8 cellular contexts compared by ENCODE assay signal in genomic region chr5:39074009-39074886, GRCh38. TPM values are rescaled to one million over a fixed set of nuclear protein-coding genes. Genes with fewer than 3 reads are reported as not detected.
DNase-seq lines count a peak whose midpoint lies in the region; ATAC-seq and TF ChIP-seq lines count a peak whose summit lies in the region.

A gene with protein sequence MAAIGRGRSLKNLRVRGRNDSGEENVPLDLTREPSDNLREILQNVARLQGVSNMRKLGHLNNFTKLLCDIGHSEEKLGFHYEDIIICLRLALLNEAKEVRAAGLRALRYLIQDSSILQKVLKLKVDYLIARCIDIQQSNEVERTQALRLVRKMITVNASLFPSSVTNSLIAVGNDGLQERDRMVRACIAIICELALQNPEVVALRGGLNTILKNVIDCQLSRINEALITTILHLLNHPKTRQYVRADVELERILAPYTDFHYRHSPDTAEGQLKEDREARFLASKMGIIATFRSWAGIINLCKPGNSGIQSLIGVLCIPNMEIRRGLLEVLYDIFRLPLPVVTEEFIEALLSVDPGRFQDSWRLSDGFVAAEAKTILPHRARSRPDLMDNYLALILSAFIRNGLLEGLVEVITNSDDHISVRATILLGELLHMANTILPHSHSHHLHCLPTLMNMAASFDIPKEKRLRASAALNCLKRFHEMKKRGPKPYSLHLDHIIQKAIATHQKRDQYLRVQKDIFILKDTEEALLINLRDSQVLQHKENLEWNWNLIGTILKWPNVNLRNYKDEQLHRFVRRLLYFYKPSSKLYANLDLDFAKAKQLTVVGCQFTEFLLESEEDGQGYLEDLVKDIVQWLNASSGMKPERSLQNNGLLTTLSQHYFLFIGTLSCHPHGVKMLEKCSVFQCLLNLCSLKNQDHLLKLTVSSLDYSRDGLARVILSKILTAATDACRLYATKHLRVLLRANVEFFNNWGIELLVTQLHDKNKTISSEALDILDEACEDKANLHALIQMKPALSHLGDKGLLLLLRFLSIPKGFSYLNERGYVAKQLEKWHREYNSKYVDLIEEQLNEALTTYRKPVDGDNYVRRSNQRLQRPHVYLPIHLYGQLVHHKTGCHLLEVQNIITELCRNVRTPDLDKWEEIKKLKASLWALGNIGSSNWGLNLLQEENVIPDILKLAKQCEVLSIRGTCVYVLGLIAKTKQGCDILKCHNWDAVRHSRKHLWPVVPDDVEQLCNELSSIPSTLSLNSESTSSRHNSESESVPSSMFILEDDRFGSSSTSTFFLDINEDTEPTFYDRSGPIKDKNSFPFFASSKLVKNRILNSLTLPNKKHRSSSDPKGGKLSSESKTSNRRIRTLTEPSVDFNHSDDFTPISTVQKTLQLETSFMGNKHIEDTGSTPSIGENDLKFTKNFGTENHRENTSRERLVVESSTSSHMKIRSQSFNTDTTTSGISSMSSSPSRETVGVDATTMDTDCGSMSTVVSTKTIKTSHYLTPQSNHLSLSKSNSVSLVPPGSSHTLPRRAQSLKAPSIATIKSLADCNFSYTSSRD (N-terminal part only) (minus strand): TSS chr5:39074399. CDS start chr5:39074377, 22 bp downstream.

- no peaks in the 10 kb centered on the region for H3K27me3 ChIP-seq in BLaER1

- peaks cover 42% of the 10 kb centered on the region for H4K20me1 ChIP-seq in BLaER1

- peak within 1 kb of the TSS; percentile 97 for H3K27ac Mint-ChIP-seq in activated CD4-positive, alpha-beta T cell treated with anti-CD3 and anti-CD28 coated beads, Interleukin-2, amount 10 ng/mL, durations not matched to agents 7 days and 5 days

- H3K9ac ChIP-seq in BLaER1, result peak within 1 kb of the TSS; percentile 98

- TF ChIP-seq CTCF in coronary artery (IDR thresholded peaks at IDR 0.05), result no peak

- peaks cover 8% of the 10 kb centered on the region; the same call in 1 of the 2 replicates for H3K36me3 ChIP-seq in BLaER1

- peaks cover 5% of the 10 kb centered on the region; the same call in 1 of the 2 replicates for H3K9me3 ChIP-seq in BLaER1

- H3K9me3 Mint-ChIP-seq in activated CD4-positive, alpha-beta T cell treated with anti-CD3 and anti-CD28 coated beads, Interleukin-2, amount 10 ng/mL, durations not matched to agents 7 days and 5 days, result no peaks in the 10 kb centered on the region

- ATAC-seq in GM19328 (IDR thresholded peaks at IDR 0.05; ENCODE audit: unreplicated experiment) (peak; percentile 71), HG03469 (IDR thresholded peaks at IDR 0.05; ENCODE audit: unreplicated experiment) (peak; percentile 63), left lobe of liver (peak; percentile 88)

- peaks cover 52% of the 10 kb centered on the region for H3K4me1 Mint-ChIP-seq in activated CD4-positive, alpha-beta T cell treated with anti-CD3 and anti-CD28 coated beads, Interleukin-2, amount 10 ng/mL, durations not matched to agents 7 days and 5 days

- POLR2A ChIA-PET in activated CD4-positive, alpha-beta T cell treated with anti-CD3 and anti-CD28 coated beads, Interleukin-2, amount 10 ng/mL, durations not matched to agents 7 days and 5 days (lab: Charles Lee), result no interaction called here

- H3K27me3 Mint-ChIP-seq in activated CD4-positive, alpha-beta T cell treated with anti-CD3 and anti-CD28 coated beads, Interleukin-2, amount 10 ng/mL, durations not matched to agents 7 days and 5 days, result peaks cover 4% of the 10 kb centered on the region

- DNase-seq in NCI-H526 (lab: John Stamatoyannopoulos, UW) (peak; percentile 77 to 97), coronary artery (ENCODE audit: low spot score) (peak; percentile 93), left lobe of liver (ENCODE audit: low spot score) (peak; percentile 91)
- DNase-seq in activated CD4-positive, alpha-beta T cell treated with anti-CD3 and anti-CD28 coated beads, Interleukin-2, amount 10 ng/mL, durations not matched to agents 7 days and 5 days, result peak; percentile 92
- peak; percentile 83 for DNase-seq in stimulated activated CD4-positive, alpha-beta T cell treated with anti-CD3 and anti-CD28 coated beads, Interleukin-2, amount 100 ng/mL, for 4 hours (ENCODE audit: low read depth)

- peak within 1 kb of the TSS; percentile 97 for H3K4me3 Mint-ChIP-seq in activated CD4-positive, alpha-beta T cell treated with anti-CD3 and anti-CD28 coated beads, Interleukin-2, amount 10 ng/mL, durations not matched to agents 7 days and 5 days

- peak within 1 kb of the TSS; percentile 81 for H3K4me2 ChIP-seq in BLaER1

- CTCF ChIA-PET in activated CD4-positive, alpha-beta T cell treated with anti-CD3 and anti-CD28 coated beads, Interleukin-2, amount 10 ng/mL, durations not matched to agents 7 days and 5 days (lab: Charles Lee), result interaction anchor here (0.6 kb wide), 1 partner anchor 12 kb away, joined by 3 read pairs; no protein-coding TSS in a partner anchor

- H3K4me1 ChIP-seq in BLaER1, result peaks cover 37% of the 10 kb centered on the region

- H3K36me3 Mint-ChIP-seq in activated CD4-positive, alpha-beta T cell treated with anti-CD3 and anti-CD28 coated beads, Interleukin-2, amount 10 ng/mL, durations not matched to agents 7 days and 5 days (ENCODE audit: low read depth), result peaks cover 19% of the 10 kb centered on the region

- H3K27ac ChIP-seq in BLaER1 (peak within 1 kb of the TSS; percentile 98), coronary artery (peak within 1 kb of the TSS; percentile 99)

- H3K4me3 ChIP-seq in BLaER1 (peak within 1 kb of the TSS; percentile 92), coronary artery (peak within 1 kb of the TSS; percentile 94)

RNA-seq across cellular contexts. Expression of the gene that starts here (rescaled TPM):
- 10 to 100 TPM; 48.1 to 48.5 TPM for total RNA-seq in activated CD4-positive, alpha-beta T cell treated with anti-CD3 and anti-CD28 coated beads, Interleukin-2, amount 10 ng/mL, durations not matched to agents 7 days and 5 days
- total RNA-seq in left lobe of liver, result 12.0 TPM

Comparison
In these comparisons a context has a peak if more than half of its experiments do, and no peak if none do; other contexts are left out.
1. Peak in every context shown above with its lines: DNase-seq, ATAC-seq, H3K4me3 ChIP-seq and H3K27ac ChIP-seq.